In the genomic region with DNA sequence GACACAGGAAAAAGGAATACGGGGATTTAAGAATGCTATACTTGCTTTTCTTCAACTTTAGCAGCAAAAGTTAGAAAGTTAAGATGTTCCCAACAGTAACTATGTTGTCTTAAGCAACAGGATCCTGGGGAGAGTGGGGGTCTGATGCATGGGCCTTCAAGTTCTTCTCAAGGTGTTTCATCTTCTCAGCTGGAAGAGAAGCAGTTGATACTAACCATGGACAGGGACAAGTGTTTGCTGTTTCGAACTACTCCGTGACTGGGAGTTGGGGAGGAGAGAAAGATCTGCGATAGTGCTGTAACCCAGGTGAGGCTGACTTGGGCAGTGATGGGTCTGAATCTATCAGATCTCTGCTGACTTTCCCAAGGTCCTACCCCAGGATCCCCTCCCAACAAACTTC, we compare ENCODE assay signal across 24 cellular contexts. TPM values are rescaled to one million over a fixed set of nuclear protein-coding genes. Genes with fewer than 3 reads are reported as not detected.
"Had no signal": no experiment of that assay in that cellular context is flagged by ENCODE, and none has a peak within 500 bp of the region (broad histone marks: within the 10 kb centered on the region; RNA-seq: fewer than 3 reads in every experiment).

No MANE protein-coding gene starts in this region.

- H3K4me1 ChIP-seq: SJSA1 had no signal

- DNase-seq: MV-4-11, NCI-H1048, NCI-H1105, NCI-H146, NCI-H1694 treated with DMSO at 0.1 percent for 48 hours, NCI-H1930, NCI-H2081, NCI-H2107, NCI-H2171, NCI-H345, NCI-H446 treated with DMSO at 0.1 percent for 48 hours, NCI-H526, Right ventricle myocardium superior, RPMI8226, SIG-M5 had no signal

- H3K4me3 ChIP-seq: K562, SJSA1, SK-N-MC had no signal

- H3K27me3 ChIP-seq: SJSA1 had no signal

- H3K27ac Mint-ChIP-seq: IgD-negative memory B cell had no signal

- H3K27ac ChIP-seq: HL-60, KMS-11, SJSA1, SK-N-MC had no signal

- H3K4me1 Mint-ChIP-seq: IgD-negative memory B cell had no signal

- H3K36me3 ChIP-seq: SJSA1 had no signal

- H3K36me3 Mint-ChIP-seq: IgD-negative memory B cell had no signal

- H3K9ac ChIP-seq: KMS-11 had no signal

- H3K4me2 ChIP-seq: KMS-11 had no signal

- H3K4me3 Mint-ChIP-seq: IgD-negative memory B cell had no signal

- H3K9me3 ChIP-seq: SJSA1 had no signal

RNA-seq across cellular contexts. Expression of a gene that starts 1.0 kb away (rescaled TPM):
- total RNA-seq: K562, LHCN-M2, MCF 10A, Right ventricle myocardium superior, SJSA1 had no signal
- polyA plus RNA-seq: K562 had no signal

RNA-seq across cellular contexts. Expression of a gene that starts 6.2 kb away (rescaled TPM):
- total RNA-seq: K562; LHCN-M2; MCF 10A; Right ventricle myocardium superior; SJSA1; T-helper 1 cell treated with Interleukin-12 subunit alpha and Interleukin-12 subunit beta and Interleukin-4 antibody, amounts not matched to agents 30 ng/mL and 1 ng/mL, for 36 hours had no signal
- polyA plus RNA-seq: IgD-negative memory B cell, K562 had no signal

RNA-seq across cellular contexts. Expression of a gene that starts 14.6 kb away (rescaled TPM):
- total RNA-seq: K562; LHCN-M2; MCF 10A; Right ventricle myocardium superior; SJSA1; T-helper 1 cell treated with Interleukin-12 subunit alpha and Interleukin-12 subunit beta and Interleukin-4 antibody, amounts not matched to agents 30 ng/mL and 1 ng/mL, for 36 hours had no signal
- polyA plus RNA-seq: IgD-negative memory B cell, K562 had no signal

RNA-seq across cellular contexts. Expression of a gene that starts 26.0 kb away (rescaled TPM):
- total RNA-seq: LHCN-M2, MCF 10A, SJSA1 had no signal
